ENCODE assay signal across 18 cellular contexts in the genomic region with DNA sequence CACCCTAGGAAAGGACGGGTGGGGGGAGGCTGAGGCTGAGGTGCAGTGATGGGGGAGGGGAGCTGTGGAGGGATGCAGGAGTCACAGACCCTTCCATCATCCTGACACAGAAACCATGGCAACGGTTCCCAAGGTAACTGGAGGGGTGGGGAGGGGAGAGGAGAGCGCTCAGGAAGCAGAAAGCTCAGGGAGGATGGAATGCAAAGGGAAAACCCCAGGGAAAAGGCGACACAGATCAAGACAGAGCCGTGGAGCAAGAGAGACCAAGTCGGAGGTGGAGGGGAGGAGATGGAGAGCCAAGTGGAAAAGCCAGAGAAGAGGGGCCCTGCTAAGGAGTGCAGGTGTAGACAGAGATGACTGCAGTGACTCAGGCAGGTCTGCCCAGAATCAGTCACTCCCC. TPM values are rescaled to one million over a fixed set of nuclear protein-coding genes. Genes with fewer than 3 reads are reported as not detected.
DNase-seq lines count a peak whose midpoint lies in the region; FAIRE-seq and TF ChIP-seq lines count a peak whose summit lies in the region.
"Had no signal": no experiment of that assay in that cellular context is flagged by ENCODE, and none has a peak within 500 bp of the region (broad histone marks: within the 10 kb centered on the region; RNA-seq: fewer than 3 reads in every experiment).

No MANE protein-coding gene starts in this region.

- H3K4me1 ChIP-seq in vagina, result no peaks in the 10 kb centered on the region
- H3K4me1 ChIP-seq: A549 had no signal

- intact Hi-C loops in vagina (cut with DNase I), result no loop called here

- H3K27me3 ChIP-seq in H7 (ENCODE audit: control insufficient read depth, insufficient read depth, low read length) (no peaks in the 10 kb centered on the region), vagina (no peaks in the 10 kb centered on the region)

- H3K9me3 ChIP-seq in vagina, result no peaks in the 10 kb centered on the region
- H3K9me3 ChIP-seq: A549 had no signal

- H3K4me3 ChIP-seq in H7 (ENCODE audit: insufficient read depth, low read depth, low read length) (no peak overlapping the region), vagina (no peak overlapping the region)
- H3K4me3 ChIP-seq: A549 had no signal

- no peak for FAIRE-seq in D721Med (lab: Jason Lieb, UNC)
- FAIRE-seq: A549, H1, HepG2, RCC 7860 had no signal

- no peaks in the 10 kb centered on the region for H3K36me3 Mint-ChIP-seq in chondrocyte (ENCODE audit: low read depth)
- H3K36me3 Mint-ChIP-seq in neural crest cell (ENCODE audit: low read depth), result peaks cover 9% of the 10 kb centered on the region

- H3K27me3 Mint-ChIP-seq in chondrocyte (ENCODE audit: low read depth), result no peaks in the 10 kb centered on the region
- H3K27me3 Mint-ChIP-seq in neural crest cell (ENCODE audit: low read depth), result peaks cover 7% of the 10 kb centered on the region

- H3K9me3 Mint-ChIP-seq in chondrocyte (ENCODE audit: low read depth) (peaks cover 4% of the 10 kb centered on the region), neural crest cell (peaks cover 5% of the 10 kb centered on the region)

- no peaks in the 10 kb centered on the region; the same call in 1 of the 2 replicates for H3K36me3 ChIP-seq in H7 (replicated peaks; ENCODE audit: control insufficient read depth, insufficient read depth, low read length)
- no peaks in the 10 kb centered on the region for H3K36me3 ChIP-seq in vagina

- TF ChIP-seq POLR2A in vagina (IDR thresholded peaks at IDR 0.05), result no peak

- H3K27ac ChIP-seq in vagina, result no peak overlapping the region
- H3K27ac ChIP-seq: A549, C4-2B had no signal

- no peak overlapping the region for H3K27ac Mint-ChIP-seq in chondrocyte (ENCODE audit: unreplicated experiment)
- no peak overlapping the region for H3K27ac Mint-ChIP-seq in neural crest cell (ENCODE audit: unreplicated experiment)

- TF ChIP-seq CTCF in chondrocyte (IDR thresholded peaks at IDR 0.05) (no peak), neural crest cell (conservative IDR thresholded peaks at IDR 0.05) (no peak), vagina (IDR thresholded peaks at IDR 0.05) (no peak), D721Med (IDR thresholded peaks at IDR 0.05; ENCODE audit: insufficient read depth, missing control alignments) (no peak)

- H3K4me1 Mint-ChIP-seq in chondrocyte (ENCODE audit: low read depth) (no peaks in the 10 kb centered on the region), neural crest cell (peaks cover 27% of the 10 kb centered on the region)

- no peak overlapping the region for H3K4me3 Mint-ChIP-seq in chondrocyte (ENCODE audit: unreplicated experiment)
- peak overlapping the region; percentile 57 for H3K4me3 Mint-ChIP-seq in neural crest cell

- peak; percentile 15 for DNase-seq in NCI-H1694 (lab: John Stamatoyannopoulos, UW)
- no peak for DNase-seq in NCI-H1694 treated with DMSO at 0.1 percent for 48 hours (lab: John Stamatoyannopoulos, UW)
- DNase-seq in H7, result peak; percentile 77
- peak; percentile 39 for DNase-seq in chondrocyte (ENCODE audit: low spot score)
- peak; percentile 37 for DNase-seq in neural crest cell (ENCODE audit: low read depth, low spot score)
- DNase-seq in vagina (ENCODE audit: extremely low spot score in 2 of 2), result no peak
- DNase-seq in D721Med (ENCODE audit: insufficient read length, low spot score), result no peak
- no peak for DNase-seq in NCI-H2196 (lab: John Stamatoyannopoulos, UW; ENCODE audit: unreplicated experiment)
- DNase-seq: DMS79 treated with DMSO at 0.1 percent for 48 hours, GF-D8, NCI-H1105 treated with DMSO at 0.1 percent for 48 hours, NCI-H2029 treated with DMSO at 0.1 percent for 48 hours, SHP77 had no signal

RNA-seq across cellular contexts. Expression of gene L1CAM, which starts 14.5 kb away (rescaled TPM):
- total RNA-seq in H7 (2014; rRNA removed; shearing (Covaris generic)), result 9.9 and 17.0 TPM in 2 replicates
- total RNA-seq in chondrocyte (2.2 to 2.9 TPM (median 2.5 TPM) in 3 replicates), neural crest cell (133 and 137 TPM in 2 replicates), vagina (9.6 TPM)

RNA-seq across cellular contexts. Expression of gene AVPR2, which starts 33.0 kb away (rescaled TPM):
- total RNA-seq in H7 (2014; rRNA removed; shearing (Covaris generic)), result not detected in 2 replicates
- not detected in 3 replicates for total RNA-seq in chondrocyte
- total RNA-seq in neural crest cell, result not detected in 2 replicates
- total RNA-seq in vagina, result 4.9 TPM
- total RNA-seq: H1, HepG2 had no signal

RNA-seq across cellular contexts. Expression of gene PDZD4, which starts 41.1 kb away (rescaled TPM):
- total RNA-seq in H7 (2014; rRNA removed; shearing (Covaris generic)), result 73.0 and 76.3 TPM in 2 replicates
- 24.8 to 27.2 TPM (median 25.4 TPM) in 3 replicates for total RNA-seq in chondrocyte
- total RNA-seq in neural crest cell, result 48.8 and 52.5 TPM in 2 replicates
- total RNA-seq in vagina, result 10.3 TPM
- total RNA-seq: HepG2 had no signal

RNA-seq across cellular contexts. Expression of gene ARHGAP4, which starts 54.6 kb away (rescaled TPM):
- 39.4 and 51.3 TPM in 2 replicates for total RNA-seq in H7 (2014; rRNA removed; shearing (Covaris generic))
- total RNA-seq in chondrocyte (2.8 to 3.7 TPM (median 3.1 TPM) in 3 replicates), neural crest cell (10.2 and 10.7 TPM in 2 replicates), vagina (36.6 TPM)

Comparison
In these comparisons a context has a peak if more than half of its experiments do, and no peak if none do; other contexts are left out.
1. DNase-seq: peak in NCI-H1694 (single experiment), H7 (single experiment), chondrocyte (single experiment) and neural crest cell (single experiment); none in NCI-H1694 treated with DMSO at 0.1 percent for 48 hours (single experiment), vagina (0 of 2), D721Med (single experiment) and NCI-H2196 (single experiment).